8 cellular contexts compared by ENCODE assay signal in genomic region chr11:34052608-34053160, GRCh38. TPM values are rescaled to one million over a fixed set of nuclear protein-coding genes. Genes with fewer than 3 reads are reported as not detected.
DNase-seq lines count a peak whose midpoint lies in the region; ATAC-seq and TF ChIP-seq lines count a peak whose summit lies in the region.

No MANE protein-coding gene starts in this region.

- peaks cover 3% of the 10 kb centered on the region; the same call in 1 of the 2 replicates for H3K9me3 ChIP-seq in AG04450 (ENCODE audit: control insufficient read depth, insufficient read depth, low read length)

- peak overlapping the region; percentile 91 for H3K4me3 ChIP-seq in AG04450 (ENCODE audit: low read depth, low read length)
- peak overlapping the region; percentile 97 for H3K4me3 ChIP-seq in choroid plexus epithelial cell (ENCODE audit: low read depth, low read length)

- peaks cover 23% of the 10 kb centered on the region for H3K36me3 Mint-ChIP-seq in T-helper 1 cell treated with Interleukin-12 subunit alpha and Interleukin-12 subunit beta and Interleukin-4 antibody, amounts not matched to agents 30 μg/mL and 1 μg/mL, for 36 hours (ENCODE audit: low read depth)

- POLR2A ChIA-PET in AG04450 (lab: Yijun Ruan, JAX) = interaction anchor here (0.6 to 2.0 kb wide), 4 partner anchors 52 to 375 kb away, joined by 3 to 16 read pairs (median 3); partner anchors contain the start of gene NAT10

- TF ChIP-seq CTCF in AG04450 (IDR thresholded peaks at IDR 0.05; ENCODE audit: low read depth, low read length) (no peak), choroid plexus epithelial cell (conservative IDR thresholded peaks at IDR 0.05; ENCODE audit: low read depth, low read length) (no peak)

- H3K9me3 Mint-ChIP-seq in T-helper 1 cell treated with Interleukin-12 subunit alpha and Interleukin-12 subunit beta and Interleukin-4 antibody, amounts not matched to agents 30 μg/mL and 1 μg/mL, for 36 hours = no peaks in the 10 kb centered on the region

- H3K4me1 Mint-ChIP-seq in T-helper 1 cell treated with Interleukin-12 subunit alpha and Interleukin-12 subunit beta and Interleukin-4 antibody, amounts not matched to agents 30 μg/mL and 1 μg/mL, for 36 hours (ENCODE audit: low read depth) = peaks cover 23% of the 10 kb centered on the region

- DNase-seq in AG04450 (ENCODE audit: low read depth, low spot score) (no peak), choroid plexus epithelial cell (ENCODE audit: low read depth) (no peak), medulla oblongata (ENCODE audit: extremely low spot score) (peak; percentile 35), A172 (ENCODE audit: low spot score) (no peak), GM19240 (ENCODE audit: insufficient read length, low spot score) (no peak)
- peak; percentile 2 to 3 for DNase-seq in stimulated activated CD8-positive, alpha-beta memory T cell treated with anti-CD3 and anti-CD28 coated beads, Interleukin-7, amount 100 ng/mL, for 48 hours (ENCODE audit: extremely low read depth in 1 of 2, low read depth in 1 of 2)

- CTCF ChIA-PET in AG04450 (lab: Charles Lee) = interaction anchor here (0.6 kb wide), 1 partner anchor 41 kb away, joined by 4 read pairs; no protein-coding TSS in a partner anchor

- peak; percentile 2 for ATAC-seq in GM21576 (IDR thresholded peaks at IDR 0.05; ENCODE audit: unreplicated experiment)

- H3K27ac ChIP-seq in AG04450 (ENCODE audit: low read depth, low read length) = peak overlapping the region; percentile 85

- peak overlapping the region; percentile 92 for H3K27ac Mint-ChIP-seq in T-helper 1 cell treated with Interleukin-12 subunit alpha and Interleukin-12 subunit beta and Interleukin-4 antibody, amounts not matched to agents 30 μg/mL and 1 μg/mL, for 36 hours

- no peaks in the 10 kb centered on the region for H3K27me3 Mint-ChIP-seq in T-helper 1 cell treated with Interleukin-12 subunit alpha and Interleukin-12 subunit beta and Interleukin-4 antibody, amounts not matched to agents 30 μg/mL and 1 μg/mL, for 36 hours (ENCODE audit: low read depth)

- H3K4me3 Mint-ChIP-seq in T-helper 1 cell treated with Interleukin-12 subunit alpha and Interleukin-12 subunit beta and Interleukin-4 antibody, amounts not matched to agents 30 μg/mL and 1 μg/mL, for 36 hours = peak overlapping the region; percentile 92

- no peaks in the 10 kb centered on the region for H3K27me3 ChIP-seq in AG04450 (ENCODE audit: control insufficient read depth, insufficient read depth, low read length)

RNA-seq across cellular contexts. Expression of gene CAPRIN1, which starts 1.2 kb away (rescaled TPM):
- polyA plus RNA-seq in AG04450 (2011; rRNA removed) = 202 and 251 TPM in 2 replicates
- polyA minus RNA-seq in AG04450 (2011; rRNA and poly(A)+ RNA removed) = 348 and 427 TPM in 2 replicates
- total RNA-seq in A172 (2014; rRNA removed; shearing (Covaris generic)) = 232 and 292 TPM in 2 replicates

RNA-seq across cellular contexts. Expression of gene NAT10, which starts 52.7 kb away (rescaled TPM):
- polyA plus RNA-seq in AG04450 (2011; rRNA removed) = 30.2 and 30.5 TPM in 2 replicates
- 51.2 and 60.0 TPM in 2 replicates for polyA minus RNA-seq in AG04450 (2011; rRNA and poly(A)+ RNA removed)
- total RNA-seq in A172 (2014; rRNA removed; shearing (Covaris generic)) = 32.6 and 34.3 TPM in 2 replicates

Comparison
In these comparisons a context has a peak if more than half of its experiments do, and no peak if none do; other contexts are left out.
1. DNase-seq: peak in medulla oblongata (single experiment) and stimulated activated CD8-positive, alpha-beta memory T cell treated with anti-CD3 and anti-CD28 coated beads, Interleukin-7, amount 100 ng/mL, for 48 hours (2 of 2); none in AG04450 (single experiment), choroid plexus epithelial cell (single experiment), A172 (single experiment) and GM19240 (single experiment).